29 cellular contexts compared by ENCODE assay signal in genomic region chr7:111771638-111772037, GRCh38.
"Had no signal": no experiment of that assay in that cellular context is flagged by ENCODE, and none has a peak within 500 bp of the region (broad histone marks: within the 10 kb centered on the region; RNA-seq: fewer than 3 reads in every experiment).

No MANE protein-coding gene starts in this region.

- H3K9me3 Mint-ChIP-seq: type B pancreatic cell had no signal

- H3K36me3 Mint-ChIP-seq: memory B cell, natural killer cell had no signal

- H3K4me2 ChIP-seq: hepatocyte, smooth muscle cell had no signal

- H3K36me3 ChIP-seq: colonic mucosa, ovary had no signal

- H3K4me1 ChIP-seq: colonic mucosa, gastroesophageal sphincter, heart left ventricle, testis, tibial artery had no signal

- H3K9me3 ChIP-seq: colonic mucosa, ovary, testis had no signal

- H2AFZ ChIP-seq: hepatocyte had no signal

- H3K4me3 ChIP-seq: colonic mucosa, gastroesophageal sphincter, heart left ventricle, hepatocyte, lung, ovary, smooth muscle cell, testis, tibial artery had no signal

- H3K4me3 Mint-ChIP-seq: dendritic cell treated with granulocyte-macrophage colony-stimulating factor and Interleukin-4, amounts not matched to agents 40 ng/mL and 50 ng/mL, for 4 days; endodermal cell; memory B cell; natural killer cell; type B pancreatic cell had no signal

- H3K4me1 Mint-ChIP-seq: memory B cell, natural killer cell had no signal

- ATAC-seq: esophagus mucosa; gastroesophageal sphincter; heart left ventricle; left lobe of liver; natural killer cell; sciatic nerve; stimulated activated naive CD8-positive, alpha-beta T cell treated with anti-CD3 and anti-CD28 coated beads, Interleukin-15, Interleukin-2, amounts not matched to agents 100 U/mL and 50 U/mL, for 24 hours had no signal

- DNase-seq: colonic mucosa; effector CD8-positive, alpha-beta T cell; endodermal cell; foreskin fibroblast; heart left ventricle; kidney; natural killer cell; occipital lobe; ovary; posterior cingulate gyrus; stimulated activated CD4-positive, alpha-beta T cell treated with anti-CD3 and anti-CD28 coated beads, Interleukin-12 subunit alpha, Interleukin-12 subunit beta, amount 100 ng/mL, for 4 hours; stimulated activated CD4-positive, alpha-beta T cell treated with anti-CD3 and anti-CD28 coated beads, Interleukin-1b, Interleukin-23, amount 100 ng/mL, for 48 hours; stimulated activated CD4-positive, alpha-beta T cell treated with anti-CD3 and anti-CD28 coated beads, Interleukin-4, amount 100 ng/mL, for 1 hour; stimulated activated CD8-positive, alpha-beta memory T cell treated with anti-CD3 and anti-CD28 coated beads, Interleukin-4, amount 100 ng/mL, for 48 hours; stimulated activated naive CD8-positive, alpha-beta T cell treated with anti-CD3 and anti-CD28 coated beads, Interleukin-15, Interleukin-2, amounts not matched to agents 100 U/mL and 50 U/mL, for 24 hours; substantia nigra; testis; tibial artery had no signal

- H3K79me2 ChIP-seq: hepatocyte had no signal

- H3K27me3 ChIP-seq: colonic mucosa, gastroesophageal sphincter, heart left ventricle, hepatocyte, ovary, testis, tibial artery had no signal

- H3K27ac Mint-ChIP-seq: dendritic cell treated with granulocyte-macrophage colony-stimulating factor and Interleukin-4, amounts not matched to agents 40 ng/mL and 50 ng/mL, for 4 days; endodermal cell; memory B cell; natural killer cell; type B pancreatic cell had no signal

- H3K27me3 Mint-ChIP-seq: dendritic cell treated with granulocyte-macrophage colony-stimulating factor and Interleukin-4, amounts not matched to agents 40 ng/mL and 50 ng/mL, for 4 days; type B pancreatic cell had no signal

- H3K27ac ChIP-seq: colonic mucosa, epithelial cell of prostate, gastroesophageal sphincter, heart left ventricle, hepatocyte, ovary, testis, tibial artery had no signal
